ENCODE assay signal across 15 cellular contexts in the genomic region with DNA sequence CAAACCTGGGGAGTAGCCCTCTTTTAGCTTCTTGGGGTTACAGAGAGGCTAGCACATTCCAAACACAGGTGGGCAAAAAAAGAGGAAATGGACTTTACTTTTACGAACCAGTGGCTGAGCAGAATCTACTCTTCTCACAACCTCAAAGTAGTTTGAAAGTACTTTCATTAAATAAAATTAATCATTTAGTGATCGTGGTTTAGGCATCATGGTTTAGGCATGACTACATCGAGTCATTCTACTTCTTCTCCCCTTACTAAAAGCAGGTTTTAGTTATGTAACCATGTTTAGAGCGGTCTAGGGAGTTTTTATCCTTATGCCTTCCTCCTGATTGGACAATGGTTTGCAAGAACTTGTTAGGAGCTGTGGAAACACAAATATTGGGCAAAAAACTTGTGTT. TPM values are rescaled to one million over a fixed set of nuclear protein-coding genes. Genes with fewer than 3 reads are reported as not detected.
DNase-seq lines count a peak whose midpoint lies in the region; ATAC-seq and TF ChIP-seq lines count a peak whose summit lies in the region.
"Had no signal": no experiment of that assay in that cellular context is flagged by ENCODE, and none has a peak within 500 bp of the region (broad histone marks: within the 10 kb centered on the region; RNA-seq: fewer than 3 reads in every experiment).

No MANE protein-coding gene starts in this region.

- no peak overlapping the region for H3K4me2 ChIP-seq in hepatocyte
- H3K4me2 ChIP-seq: KMS-11 had no signal

- H3K27me3 ChIP-seq in vagina (no peaks in the 10 kb centered on the region), hepatocyte (peaks cover 73% of the 10 kb centered on the region)

- H3K79me2 ChIP-seq in hepatocyte: no peaks in the 10 kb centered on the region

- no peak for TF ChIP-seq CTCF in choroid plexus epithelial cell (conservative IDR thresholded peaks at IDR 0.05; ENCODE audit: low read depth, low read length)
- no peak for TF ChIP-seq CTCF in vagina (IDR thresholded peaks at IDR 0.05)
- TF ChIP-seq CTCF in hepatocyte (IDR thresholded peaks at IDR 0.05; ENCODE audit: poor library complexity): no peak

- H3K4me3 ChIP-seq in choroid plexus epithelial cell (ENCODE audit: low read depth, low read length) (no peak overlapping the region), vagina (no peak overlapping the region), hepatocyte (no peak overlapping the region)
- H3K4me3 ChIP-seq: uterus had no signal

- no peak for TF ChIP-seq POLR2A in vagina (IDR thresholded peaks at IDR 0.05)

- H3K27ac ChIP-seq in vagina (peak overlapping the region; percentile 90), hepatocyte (no peak overlapping the region)
- H3K27ac ChIP-seq: epithelial cell of prostate, KMS-11, uterus had no signal

- ATAC-seq in GM18870 (IDR thresholded peaks at IDR 0.05; ENCODE audit: unreplicated experiment) (peak; percentile 73), HG02981 (IDR thresholded peaks at IDR 0.05; ENCODE audit: unreplicated experiment) (peak; percentile 75), HG03045 (IDR thresholded peaks at IDR 0.05; ENCODE audit: unreplicated experiment) (no peak)
- ATAC-seq: activated naive CD8-positive, alpha-beta T cell treated with anti-CD3 and anti-CD28 coated beads, Interleukin-2, amount 50 U/mL, for 24 hours; naive thymus-derived CD8-positive, alpha-beta T cell; T-helper 17 cell had no signal

- H4K20me1 ChIP-seq in hepatocyte (ENCODE audit: insufficient read depth, poor library complexity, severe bottlenecking): no peaks in the 10 kb centered on the region

- no peak overlapping the region for H2AFZ ChIP-seq in hepatocyte

- H3K4me1 ChIP-seq in vagina: peaks cover 14% of the 10 kb centered on the region
- peaks cover 9% of the 10 kb centered on the region for H3K4me1 ChIP-seq in hepatocyte (ENCODE audit: insufficient read depth)

- WGBS in hepatocyte (ENCODE audit: low lambda C conversion rate, missing lambda C conversion rate): 72% methylated on average over 4 of the region's 4 CpGs

- H3K9me3 ChIP-seq in vagina: no peaks in the 10 kb centered on the region
- H3K9me3 ChIP-seq in hepatocyte (ENCODE audit: low read depth): no peaks in the 10 kb centered on the region
- H3K9me3 ChIP-seq: uterus had no signal

- DNase-seq in choroid plexus epithelial cell (ENCODE audit: low read depth) (peak; percentile 31), vagina (ENCODE audit: extremely low spot score in 2 of 2) (no peak), hepatocyte (ENCODE audit: low spot score) (no peak), NCI-H2227 (lab: John Stamatoyannopoulos, UW; ENCODE audit: unreplicated experiment) (no peak)
- DNase-seq: activated naive CD8-positive, alpha-beta T cell treated with anti-CD3 and anti-CD28 coated beads, Interleukin-2, amount 50 U/mL, for 24 hours; CD4-positive, alpha-beta memory T cell; naive thymus-derived CD8-positive, alpha-beta T cell; NCI-H510A treated with DMSO at 0.1 percent for 48 hours; T-helper 17 cell; uterus had no signal

- H3K9me2 ChIP-seq in hepatocyte (replicated peaks; ENCODE audit: insufficient read depth): no peaks in the 10 kb centered on the region

- intact Hi-C loops in vagina (cut with DNase I): loop anchor here (10.0 kb wide), 1 partner anchor 110 kb away; no protein-coding TSS in a partner anchor

- no peaks in the 10 kb centered on the region for H3K36me3 ChIP-seq in vagina
- H3K36me3 ChIP-seq in hepatocyte (replicated peaks; ENCODE audit: insufficient read depth, low read depth): no peaks in the 10 kb centered on the region
- H3K36me3 ChIP-seq: uterus had no signal

RNA-seq across cellular contexts. Expression of gene GREM1, which starts 2.5 kb away (rescaled TPM):
- 122 TPM for total RNA-seq in vagina
- total RNA-seq in hepatocyte: 4.5 and 5.7 TPM in 2 replicates
- 1.5 and 3.1 TPM in 2 replicates for polyA plus RNA-seq in hepatocyte
- total RNA-seq: CD4-positive, alpha-beta memory T cell; naive thymus-derived CD8-positive, alpha-beta T cell; T-helper 17 cell had no signal
- polyA plus RNA-seq: CD4-positive, alpha-beta memory T cell; naive thymus-derived CD8-positive, alpha-beta T cell had no signal

Comparison
In these comparisons a context has a peak if more than half of its experiments do, and no peak if none do; other contexts are left out.
1. RNA of gene GREM1, which starts 2.5 kb away (total RNA-seq): 122 TPM in vagina (single experiment); 4.5 to 5.7 TPM in hepatocyte; every median in the first group is over 10 times any median in the second.